Comparison of ENCODE assay signal across 1 cellular context in genomic region chr7:140924821-140925421, GRCh38.
TF ChIP-seq lines count a peak whose summit lies in the region.

Gene BRAF (minus strand): TSS chr7:140924929. CDS start chr7:140924703, 226 bp downstream.

TF ChIP-seq in HepG2, 621 proteins besides CTCF, POLR2A, EP300 and RAD21 (continued from another document and continues in another):
- TF ChIP-seq HHEX (CRISPR knock-in tag; IDR thresholded peaks at IDR 0.05), result no peak
- TF ChIP-seq SKIL (CRISPR knock-in tag; IDR thresholded peaks at IDR 0.05; ENCODE audit: borderline replicate concordance), result no peak
- TF ChIP-seq STAT6 (CRISPR knock-in tag; IDR thresholded peaks at IDR 0.05; ENCODE audit: borderline replicate concordance), result no peak
- TF ChIP-seq FOXA3 (CRISPR knock-in tag; IDR thresholded peaks at IDR 0.05), result 0 out of 2 replicates have a peak, but pooled peaks have one; percentile 6
- no peak for TF ChIP-seq ZNF720 (CRISPR knock-in tag; IDR thresholded peaks at IDR 0.05)
- TF ChIP-seq CREB1 (IDR thresholded peaks at IDR 0.05), result peak; percentile 99
- peak; percentile 96 for TF ChIP-seq CREB1 (CRISPR knock-in tag; IDR thresholded peaks at IDR 0.05)
- TF ChIP-seq U2AF2 (IDR thresholded peaks at IDR 0.05; ENCODE audit: low read depth, low read length), result no peak
- TF ChIP-seq SALL1 (CRISPR knock-in tag; IDR thresholded peaks at IDR 0.05), result 0 out of 2 replicates have a peak, but pooled peaks have one; percentile 40
- TF ChIP-seq SOX5 (CRISPR knock-in tag; IDR thresholded peaks at IDR 0.05; ENCODE audit: borderline replicate concordance), result 0 out of 2 replicates have a peak, but pooled peaks have one; percentile 23
- TF ChIP-seq POGZ (CRISPR knock-in tag; IDR thresholded peaks at IDR 0.05), result peak; percentile 72
- TF ChIP-seq ZNF331 (CRISPR knock-in tag; IDR thresholded peaks at IDR 0.05), result peak; percentile 24; the same call in 1 of the 2 replicates
- TF ChIP-seq THRA (CRISPR knock-in tag; IDR thresholded peaks at IDR 0.05; ENCODE audit: borderline replicate concordance), result peak; percentile 10; the same call in 1 of the 2 replicates
- TF ChIP-seq ZNF281 (CRISPR knock-in tag; IDR thresholded peaks at IDR 0.05; ENCODE audit: borderline replicate concordance), result no peak
- no peak for TF ChIP-seq ZBTB44 (CRISPR knock-in tag; IDR thresholded peaks at IDR 0.05)
- TF ChIP-seq ZSCAN20 (CRISPR knock-in tag; IDR thresholded peaks at IDR 0.05; ENCODE audit: borderline replicate concordance), result no peak
- TF ChIP-seq ZIK1 (CRISPR knock-in tag; IDR thresholded peaks at IDR 0.05; ENCODE audit: borderline replicate concordance, low read depth), result no peak
- TF ChIP-seq DDIT3 (CRISPR knock-in tag; IDR thresholded peaks at IDR 0.05), result no peak
- TF ChIP-seq ZBTB14 (CRISPR knock-in tag; IDR thresholded peaks at IDR 0.05), result no peak
- TF ChIP-seq SIN3A (IDR thresholded peaks at IDR 0.05; ENCODE audit: borderline replicate concordance, low read depth, low read length), result no peak
- no peak for TF ChIP-seq ETS1 (CRISPR knock-in tag; IDR thresholded peaks at IDR 0.05)
- TF ChIP-seq KAT8 (CRISPR knock-in tag; IDR thresholded peaks at IDR 0.05), result peak; percentile 68
- no peak for TF ChIP-seq ZNF609 (CRISPR knock-in tag; IDR thresholded peaks at IDR 0.05; ENCODE audit: borderline replicate concordance)
- TF ChIP-seq TOPORS (CRISPR knock-in tag; IDR thresholded peaks at IDR 0.05), result no peak
- TF ChIP-seq RBM22 (optimal IDR thresholded peaks at IDR 0.05; ENCODE audit: low read length), result no peak
- 0 out of 2 replicates have a peak, but pooled peaks have one; percentile 25 for TF ChIP-seq AHR (CRISPR knock-in tag; IDR thresholded peaks at IDR 0.05)
- TF ChIP-seq GMEB1 (CRISPR knock-in tag; IDR thresholded peaks at IDR 0.05; ENCODE audit: borderline replicate concordance), result peak; percentile 51; the same call in 1 of the 2 replicates
- TF ChIP-seq ZNF451 (CRISPR knock-in tag; IDR thresholded peaks at IDR 0.05), result no peak
- no peak for TF ChIP-seq ZNF546 (CRISPR knock-in tag; conservative IDR thresholded peaks at IDR 0.05)
- no peak for TF ChIP-seq ZNF253 (CRISPR knock-in tag; IDR thresholded peaks at IDR 0.05; ENCODE audit: borderline replicate concordance)
- TF ChIP-seq MIER3 (CRISPR knock-in tag; IDR thresholded peaks at IDR 0.05; ENCODE audit: borderline replicate concordance), result no peak
- TF ChIP-seq XRCC5 (optimal IDR thresholded peaks at IDR 0.05; ENCODE audit: low read length), result no peak
- peak; percentile 100 for TF ChIP-seq HOXA3 (CRISPR knock-in tag; IDR thresholded peaks at IDR 0.05)
- TF ChIP-seq ZKSCAN8 (CRISPR knock-in tag; IDR thresholded peaks at IDR 0.05; ENCODE audit: borderline replicate concordance), result no peak
